Comparison of ENCODE assay signal across 9 cellular contexts in the genomic region with DNA sequence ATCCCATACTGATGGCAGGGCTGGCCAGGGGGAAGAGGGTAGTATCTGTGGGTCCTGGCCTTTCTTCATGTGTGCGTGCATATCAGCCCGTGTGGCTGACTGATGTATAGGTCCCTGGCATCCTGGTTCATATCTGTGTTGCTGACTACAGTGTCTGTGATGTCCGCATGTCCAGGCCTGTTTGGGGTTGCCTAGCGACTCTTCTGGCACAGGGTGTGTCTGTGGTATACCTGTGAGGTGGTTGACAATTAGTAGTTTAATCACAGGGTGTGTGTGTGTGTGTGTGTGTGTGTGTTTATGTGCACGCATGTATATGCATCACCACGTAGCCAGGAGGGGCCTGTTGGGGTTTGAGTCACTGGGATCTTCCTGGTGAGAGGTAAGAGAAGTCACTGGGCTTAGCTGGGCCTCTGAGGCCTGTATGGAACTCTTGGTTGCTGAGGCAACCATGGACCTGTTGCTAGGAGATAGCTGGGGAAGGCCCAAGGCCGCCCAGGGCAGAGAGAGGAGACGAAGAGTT. TPM values are rescaled to one million over a fixed set of nuclear protein-coding genes. Genes with fewer than 3 reads are reported as not detected.
DNase-seq lines count a peak whose midpoint lies in the region; ATAC-seq and TF ChIP-seq lines count a peak whose summit lies in the region.
"Had no signal": no experiment of that assay in that cellular context is flagged by ENCODE, and none has a peak within 500 bp of the region (broad histone marks: within the 10 kb centered on the region; RNA-seq: fewer than 3 reads in every experiment).

No MANE protein-coding gene starts in this region.

- intact Hi-C loops in aorta (cut with DNase I), result loop anchor here (5.0 to 10.0 kb wide), 4 partner anchors 80 to 210 kb away; partner anchors contain the start of genes FGF11 (in 1 of the 2), SENP3 (in 1 of the 2), TMEM102 (in 1 of the 2) and TNFSF13 (in 1 of the 2)

- H3K36me3 Mint-ChIP-seq in osteocyte (ENCODE audit: unreplicated experiment), result no peaks in the 10 kb centered on the region

- no peak for ATAC-seq in GM21367 (IDR thresholded peaks at IDR 0.05; ENCODE audit: unreplicated experiment)
- ATAC-seq in GM21529 (IDR thresholded peaks at IDR 0.05; ENCODE audit: unreplicated experiment), result no peak
- no peak for ATAC-seq in aorta (ENCODE audit: low FRiP score)

- no peaks in the 10 kb centered on the region for H3K27me3 Mint-ChIP-seq in osteocyte (ENCODE audit: unreplicated experiment)

- no peaks in the 10 kb centered on the region for H3K9me3 ChIP-seq in aorta (ENCODE audit: control insufficient read depth, low read length)

- peaks cover 44% of the 10 kb centered on the region for H3K4me1 Mint-ChIP-seq in osteocyte (ENCODE audit: unreplicated experiment)

- H3K27ac Mint-ChIP-seq in osteocyte (ENCODE audit: unreplicated experiment), result peak overlapping the region; percentile 43

- H3K27ac ChIP-seq in coronary artery (peak overlapping the region in 1 of 2 donors; percentile 42), aorta (ENCODE audit: low read depth in 1 of 2, low read length in 2 of 2) (no peak overlapping the region)

- H3K4me3 Mint-ChIP-seq in osteocyte (ENCODE audit: unreplicated experiment), result no peak overlapping the region

- no peaks in the 10 kb centered on the region for H3K36me3 ChIP-seq in aorta (ENCODE audit: control insufficient read depth in 1 of 2, insufficient read depth in 2 of 2, low read length in 1 of 2)

- peaks cover 0 to 7% of the 10 kb centered on the region in 2 donors for H3K4me1 ChIP-seq in aorta (ENCODE audit: control insufficient read depth in 1 of 2, insufficient read depth in 2 of 2, low read length in 2 of 2)

- WGBS in aorta, 2 donors, result 68 to 76% methylated on average over 8 of the region's 8 CpGs

- H3K4me3 ChIP-seq in coronary artery (peak overlapping the region; percentile 19), aorta (ENCODE audit: low read length in 2 of 2) (no peak overlapping the region)

- H3K9me3 Mint-ChIP-seq in osteocyte (ENCODE audit: unreplicated experiment), result no peaks in the 10 kb centered on the region

- DNase-seq in ELR (ENCODE audit: low read depth) (peak; percentile 70), NCI-H226 (peak; percentile 37), coronary artery (ENCODE audit: low spot score) (no peak), osteocyte (ENCODE audit: extremely low spot score, unreplicated experiment) (no peak), epidermal melanocyte (ENCODE audit: insufficient read length, low spot score) (no peak), aorta (no peak)
- DNase-seq: SIG-M5 had no signal

- no peaks in the 10 kb centered on the region for H3K27me3 ChIP-seq in aorta (ENCODE audit: control insufficient read depth in 1 of 2, insufficient read depth in 2 of 2, low read length in 1 of 2)

- TF ChIP-seq CTCF in coronary artery (IDR thresholded peaks at IDR 0.05) (no peak), osteocyte (IDR thresholded peaks at IDR 0.05) (no peak)

RNA-seq across cellular contexts. Expression of gene TMEM95, which starts 0.6 kb away (rescaled TPM):
- total RNA-seq in osteocyte (not detected in 2 replicates), aorta (not detected)
- polyA plus RNA-seq in aorta, result not detected

RNA-seq across cellular contexts. Expression of gene KCTD11, which starts 2.4 kb away (rescaled TPM):
- total RNA-seq in osteocyte (12.7 and 13.3 TPM in 2 replicates), aorta (10 to 100 TPM; 12.4 to 15.8 TPM)
- polyA plus RNA-seq in aorta, result 10 to 100 TPM; 11.0 to 11.4 TPM

RNA-seq across cellular contexts. Expression of gene ACAP1, which starts 18.0 kb away (rescaled TPM):
- 2.0 and 4.2 TPM in 2 replicates for total RNA-seq in osteocyte
- 10 to 100 TPM; 18.6 to 21.8 TPM for total RNA-seq in aorta
- polyA plus RNA-seq in aorta, result 10 to 100 TPM in 1 of 2 donors, 1 to 10 TPM in 1; 6.5 to 10.8 TPM

RNA-seq across cellular contexts. Expression of gene NEURL4, which starts 25.2 kb away (rescaled TPM):
- total RNA-seq in osteocyte, result 38.0 and 45.1 TPM in 2 replicates
- total RNA-seq in aorta, result 10 to 100 TPM; 24.5 to 36.7 TPM
- 10 to 100 TPM in 1 of 2 donors, 1 to 10 TPM in 1; 7.3 to 52.8 TPM for polyA plus RNA-seq in aorta

RNA-seq across cellular contexts. Expression of gene TNK1, which starts 26.6 kb away (rescaled TPM):
- total RNA-seq in osteocyte (not detected in 2 replicates), aorta (1 to 10 TPM; 2.4 to 6.6 TPM)
- polyA plus RNA-seq in aorta, result 1 to 10 TPM; 1.9 to 3.1 TPM

Comparison
In these comparisons a context has a peak if more than half of its experiments do, and no peak if none do; other contexts are left out.
1. DNase-seq: peak in ELR (single experiment) and NCI-H226 (single experiment); none in coronary artery (single experiment), osteocyte (single experiment), epidermal melanocyte (single experiment) and aorta (0 of 2).